Comparison of ENCODE assay signal across 8 cellular contexts in the genomic region with DNA sequence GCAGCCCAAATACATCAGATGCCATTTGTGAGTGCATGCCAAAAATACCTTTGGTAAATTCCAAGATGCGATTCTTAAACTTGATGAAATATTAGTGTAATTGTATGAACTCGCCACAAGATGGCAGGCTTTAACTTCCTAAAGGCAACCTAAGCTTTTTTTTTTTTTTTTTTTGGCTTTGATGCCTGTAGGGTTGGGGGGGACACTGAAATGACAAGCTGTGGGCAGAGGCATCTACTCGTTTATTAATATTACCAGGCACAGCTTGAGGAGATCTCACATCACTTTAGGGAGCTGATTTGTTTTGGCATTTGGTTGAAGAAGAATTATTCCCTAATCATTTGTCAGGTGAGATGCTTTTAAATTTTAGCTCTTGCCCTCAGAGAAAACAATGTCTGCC.
A peak's percentile ranks its signal among the peaks of the same experiment; 100 is the strongest.
DNase-seq lines count a peak whose midpoint lies in the region; ATAC-seq and TF ChIP-seq lines count a peak whose summit lies in the region.

No MANE protein-coding gene starts in this region.

- no peaks in the 10 kb centered on the region for H3F3A ChIP-seq in SK-N-SH (replicated peaks; ENCODE audit: insufficient read depth)

- no peaks in the 10 kb centered on the region for H4K20me1 ChIP-seq in SK-N-SH (ENCODE audit: insufficient read depth)

- no peak for TF ChIP-seq EP300 in SK-N-SH (IDR thresholded peaks at IDR 0.05; ENCODE audit: borderline replicate concordance in 1 of 2, low read depth in 1 of 2, low read length in 1 of 2)

- H3K4me3 ChIP-seq in A673 (ENCODE audit: low read depth, low read length, poor library complexity, severe bottlenecking) (no peak overlapping the region), NB4 (ENCODE audit: low read depth, low read length) (no peak overlapping the region), SK-N-SH (ENCODE audit: low read depth in 2 of 2, low read length in 1 of 2) (no peak overlapping the region; a peak in 1 of 4 replicates), fibroblast of mammary gland (ENCODE audit: control insufficient read depth, low read depth, low read length) (no peak overlapping the region)

- H3K79me2 ChIP-seq in SK-N-SH (ENCODE audit: insufficient read depth): no peaks in the 10 kb centered on the region

- POLR2A ChIA-PET in A673 (lab: Charles Lee; ENCODE audit: low non-redundant PET) (interaction anchor here (0.6 kb wide), 1 partner anchor 930 kb away, joined by 8 read pairs; no protein-coding TSS in a partner anchor), SK-N-SH (lab: Yijun Ruan, JAX) (no interaction called here)

- H3K4me1 ChIP-seq in A673 (ENCODE audit: insufficient read depth, low read length, poor library complexity, severe bottlenecking) (no peaks in the 10 kb centered on the region), SK-N-SH (ENCODE audit: control insufficient read depth in 1 of 2, insufficient read depth in 2 of 2, low read depth in 1 of 2, low read length in 1 of 2) (peaks cover 0 to 2% of the 10 kb centered on the region in 2 experiments; a peak in 1 of 4 replicates)

- DNase-seq in A673 (ENCODE audit: low spot score): peak; percentile 65
- DNase-seq in Daoy (ENCODE audit: low read depth): peak; percentile 57
- peak; percentile 64 for DNase-seq in NB4 (ENCODE audit: low read depth)
- peak; percentile 45 for DNase-seq in SK-N-SH
- peak; percentile 77 for DNase-seq in fibroblast of mammary gland (ENCODE audit: low read depth)
- DNase-seq in pons (ENCODE audit: low spot score): peak; percentile 73
- no peak for DNase-seq in activated CD4-positive, CD25-positive, alpha-beta regulatory T cell treated with anti-CD3 and anti-CD28 coated beads, Interleukin-2, amount 50 U/mL, for 72 hours

- H3K9ac ChIP-seq in SK-N-SH: no peak overlapping the region

- H3K9me3 ChIP-seq in A673 (ENCODE audit: low read depth, low read length, poor library complexity, severe bottlenecking) (no peaks in the 10 kb centered on the region), SK-N-SH (no peaks in the 10 kb centered on the region)

- no peak overlapping the region for H3K27ac ChIP-seq in A673 (ENCODE audit: low read depth, low read length, poor library complexity, severe bottlenecking)
- no peak overlapping the region for H3K27ac ChIP-seq in SK-N-SH (ENCODE audit: low read depth in 2 of 2, low read length in 1 of 2)

- TF ChIP-seq POLR2A in NB4 (IDR thresholded peaks at IDR 0.05; ENCODE audit: extremely low read depth, insufficient read length): no peak

- TF ChIP-seq RAD21 in SK-N-SH (IDR thresholded peaks at IDR 0.05; ENCODE audit: low read length): peak; percentile 89

- no peaks in the 10 kb centered on the region for H3K27me3 ChIP-seq in A673 (replicated peaks; ENCODE audit: insufficient read depth, low read depth, low read length, poor library complexity)
- no peaks in the 10 kb centered on the region for H3K27me3 ChIP-seq in SK-N-SH (ENCODE audit: insufficient read depth)

- CTCF ChIA-PET in A673 (lab: Charles Lee): interaction anchor here (0.5 to 1.3 kb wide), 19 partner anchors 31 to 1345 kb away, joined by 3 to 14 read pairs (median 5); no protein-coding TSS in a partner anchor
- CTCF ChIA-PET in SK-N-SH (lab: Yijun Ruan, JAX): interaction anchor here (0.6 to 4.4 kb wide), 52 partner anchors 9 to 1345 kb away, joined by 3 to 41 read pairs (median 4); no protein-coding TSS in a partner anchor

- no peak overlapping the region for H3K4me2 ChIP-seq in SK-N-SH

- ATAC-seq in HG02970 (IDR thresholded peaks at IDR 0.05; ENCODE audit: low FRiP score, unreplicated experiment): no peak

- no peaks in the 10 kb centered on the region for H3K9me2 ChIP-seq in SK-N-SH

- 1% methylated on average over 3 of the region's 3 CpGs for WGBS in SK-N-SH (ENCODE audit: low lambda C conversion rate)

- intact Hi-C loops in A673 (cut with micrococcal nuclease; ENCODE audit: unreplicated experiment): loop anchor here (1.0 to 5.0 kb wide), 2 partner anchors 44 to 758 kb away; no protein-coding TSS in a partner anchor

- H3K36me3 ChIP-seq in A673 (ENCODE audit: insufficient read depth, low read length, poor library complexity, severe bottlenecking): no peaks in the 10 kb centered on the region
- no peaks in the 10 kb centered on the region for H3K36me3 ChIP-seq in SK-N-SH (replicated peaks in 1 of 2; ENCODE audit: control insufficient read depth in 1 of 2, insufficient read depth in 2 of 2, low read length in 1 of 2)

- no TSS peak for BruUV-seq in A673 (replicated peaks; lab: Mats Ljungman, UMichigan)

- H2AFZ ChIP-seq in SK-N-SH (ENCODE audit: low read depth): no peak overlapping the region

- TF ChIP-seq CTCF in A673 (conservative IDR thresholded peaks at IDR 0.05; ENCODE audit: low read depth, low read length): peak; percentile 72
- TF ChIP-seq CTCF in NB4 (IDR thresholded peaks at IDR 0.05; ENCODE audit: low read depth, low read length): peak; percentile 11
- peak; percentile 76 for TF ChIP-seq CTCF in SK-N-SH (IDR thresholded peaks at IDR 0.05)
- peak; percentile 60 for TF ChIP-seq CTCF in fibroblast of mammary gland (conservative IDR thresholded peaks at IDR 0.05; ENCODE audit: control insufficient read depth, insufficient read depth, low read depth, low read length)

TF ChIP-seq in SK-N-SH, 30 proteins besides CTCF, POLR2A, EP300 and RAD21:
- TF ChIP-seq SMC3 (IDR thresholded peaks at IDR 0.05; ENCODE audit: low read depth, low read length): peak; percentile 68
- peak; percentile 34; the same call in 1 of the 2 replicates for TF ChIP-seq RFX5 (IDR thresholded peaks at IDR 0.05; ENCODE audit: low read length)
- TF ChIP-seq JUND (IDR thresholded peaks at IDR 0.05): no peak

Comparison
In these comparisons a context has a peak if more than half of its experiments do, and no peak if none do; other contexts are left out.
1. CTCF ChIP-seq: peak in every context shown above with its lines; median percentile 76 in SK-N-SH; 72 in A673; 60 in fibroblast of mammary gland; 11 in NB4.